22 cellular contexts compared by ENCODE assay signal in genomic region chr5:176671399-176671798, GRCh38. TPM values are rescaled to one million over a fixed set of nuclear protein-coding genes. Genes with fewer than 3 reads are reported as not detected.
A peak's percentile ranks its signal among the peaks of the same experiment; 100 is the strongest.
DNase-seq lines count a peak whose midpoint lies in the region; ATAC-seq, FAIRE-seq and TF ChIP-seq lines count a peak whose summit lies in the region.
"Had no signal": no experiment of that assay in that cellular context is flagged by ENCODE, and none has a peak within 500 bp of the region (broad histone marks: within the 10 kb centered on the region; RNA-seq: fewer than 3 reads in every experiment).

No MANE protein-coding gene starts in this region.

- H3K36me3 ChIP-seq in K562 (ENCODE audit: control insufficient read depth, insufficient read depth, low read length) (no peaks in the 10 kb centered on the region), osteoblast (ENCODE audit: insufficient read depth, low read length) (no peaks in the 10 kb centered on the region), PC-9 (ENCODE audit: low read depth) (no peaks in the 10 kb centered on the region)
- H3K36me3 ChIP-seq: BLaER1, HAP-1 had no signal

- intact Hi-C loops in Right ventricle myocardium superior (cut with DNase I) = no loop called here
- intact Hi-C loops in left cardiac atrium (cut with DNase I) = no loop called here
- intact Hi-C loops in K562 (cut with micrococcal nuclease) = no loop called here
- intact Hi-C loops in PC-9 (cut with micrococcal nuclease; ENCODE audit: unreplicated experiment) = no loop called here

- in situ Hi-C loops in K562 (cut with MboI) = no loop called here

- H3K27ac ChIP-seq in K562 (ENCODE audit: extremely low read depth, low read depth, low read length) (no peak overlapping the region), osteoblast (ENCODE audit: low read depth, low read length) (no peak overlapping the region), PC-9 (no peak overlapping the region)
- H3K27ac ChIP-seq: 22Rv1, A549, BLaER1 had no signal

- no peaks in the 10 kb centered on the region for H3F3A ChIP-seq in PC-9 (ENCODE audit: insufficient read depth, low read depth)

- POLR2A ChIA-PET in K562 (lab: Yijun Ruan, JAX) (no interaction called here), PC-9 (lab: Charles Lee; ENCODE audit: unreplicated experiment) (no interaction called here)

- peaks cover 23 to 33% of the 10 kb centered on the region in 2 experiments for H3K27me3 ChIP-seq in K562 (ENCODE audit: control insufficient read depth in 2 of 2, insufficient read depth in 2 of 2, low read length in 2 of 2)
- peaks cover 50% of the 10 kb centered on the region for H3K27me3 ChIP-seq in osteoblast (ENCODE audit: insufficient read depth, low read length)
- no peaks in the 10 kb centered on the region; the same call in 1 of the 2 replicates for H3K27me3 ChIP-seq in PC-9 (ENCODE audit: insufficient read depth, low read depth)

- DNase-seq in Right ventricle myocardium superior (peak; percentile 14), left cardiac atrium (no peak), K562 (ENCODE audit: extremely low read depth in 1 of 4, low spot score in 3 of 4) (no peak), osteoblast (ENCODE audit: insufficient read length, low spot score, missing footprints) (peak; percentile 43), PC-9 (no peak), islet precursor cell (no peak)
- DNase-seq: CD4-positive, alpha-beta memory T cell; DMS153; DMS79; GDM1; GOT3 had no signal

- H3K4me3 ChIP-seq in K562 (no peak overlapping the region), osteoblast (ENCODE audit: insufficient read depth, low read length) (no peak overlapping the region), PC-9 (no peak overlapping the region)
- H3K4me3 ChIP-seq: A549, BLaER1, HAP-1 had no signal

- no peak for TF ChIP-seq RAD21 in K562 (CRISPR knock-in tag; conservative IDR thresholded peaks at IDR 0.05 in 1 of 2, IDR thresholded peaks at IDR 0.05 in 1 of 2)

- no peak for TF ChIP-seq EP300 in K562 (IDR thresholded peaks at IDR 0.05; ENCODE audit: low read length)

- no peak overlapping the region for H3K4me2 ChIP-seq in K562 (ENCODE audit: insufficient read depth, low read length)
- no peak overlapping the region for H3K4me2 ChIP-seq in osteoblast (ENCODE audit: insufficient read depth, low read length)
- H3K4me2 ChIP-seq in PC-9 = no peak overlapping the region
- H3K4me2 ChIP-seq: A549, BLaER1 had no signal

- no peak for TF ChIP-seq CTCF in K562 (IDR thresholded peaks at IDR 0.05 in 2 of 3, conservative IDR thresholded peaks at IDR 0.05 in 1 of 3; ENCODE audit: insufficient read depth in 2 of 3, low read depth in 1 of 3, low read length in 3 of 3)
- no peak for TF ChIP-seq CTCF in osteoblast (IDR thresholded peaks at IDR 0.05; ENCODE audit: extremely low read depth, low read depth, low read length)
- no peak for TF ChIP-seq CTCF in PC-9 (conservative IDR thresholded peaks at IDR 0.05)

- CTCF ChIA-PET in K562 (lab: Yijun Ruan, JAX; ENCODE audit: low intra/inter-chr PET ratio) = interaction anchor here (0.7 kb wide), 1 partner anchor 11 kb away, joined by 4 read pairs; no protein-coding TSS in a partner anchor
- CTCF ChIA-PET in PC-9 (lab: Charles Lee) = interaction anchor here (0.6 to 0.7 kb wide), 3 partner anchors 25 to 334 kb away, joined by 3 to 5 read pairs (median 3); no protein-coding TSS in a partner anchor

- no peak for FAIRE-seq in K562 (lab: Jason Lieb, UNC)
- FAIRE-seq: A549, GM12892, GM18507 had no signal

- no peaks in the 10 kb centered on the region for H3K9me2 ChIP-seq in PC-9 (ENCODE audit: insufficient read depth)

- H3K9me1 ChIP-seq in K562 (ENCODE audit: control insufficient read depth, insufficient read depth, low read length) = no peaks in the 10 kb centered on the region

- WGBS in K562 (ENCODE audit: insufficient coverage, low coverage, missing lambda C conversion rate) = 10% methylated on average over 4 of the region's 4 CpGs

- no peaks in the 10 kb centered on the region; the same call in 1 of the 2 replicates for H3K9me3 ChIP-seq in K562 (replicated peaks; ENCODE audit: control insufficient read depth, insufficient read depth, low read depth, low read length)
- no peaks in the 10 kb centered on the region for H3K9me3 ChIP-seq in osteoblast (ENCODE audit: low read depth, low read length)
- H3K9me3 ChIP-seq in PC-9 (ENCODE audit: insufficient read depth, low read depth) = no peaks in the 10 kb centered on the region
- H3K9me3 ChIP-seq: A549, BLaER1, HAP-1 had no signal

- H3K79me2 ChIP-seq in K562 (ENCODE audit: control insufficient read depth, insufficient read depth, low read length) (no peaks in the 10 kb centered on the region), osteoblast (ENCODE audit: insufficient read depth, low read length) (no peaks in the 10 kb centered on the region), PC-9 (ENCODE audit: low read depth) (no peaks in the 10 kb centered on the region)

- H3K4me1 ChIP-seq in K562 (replicated peaks in 1 of 2; ENCODE audit: control insufficient read depth in 2 of 2, insufficient read depth in 2 of 2, low read length in 2 of 2) (peaks cover 10 to 13% of the 10 kb centered on the region in 2 experiments; a peak in 4 of 5 replicates), osteoblast (ENCODE audit: insufficient read depth, low read length) (peaks cover 6% of the 10 kb centered on the region), PC-9 (replicated peaks; ENCODE audit: insufficient read depth) (peaks cover 10% of the 10 kb centered on the region; the same call in 1 of the 2 replicates)

- no peak for TF ChIP-seq POLR2A in K562 (conservative IDR thresholded peaks at IDR 0.05)

- H4K20me1 ChIP-seq in K562 (replicated peaks; ENCODE audit: control insufficient read depth, insufficient read depth, low read length) = no peaks in the 10 kb centered on the region; the same call in 1 of the 2 replicates
- H4K20me1 ChIP-seq in osteoblast (ENCODE audit: insufficient read depth, low read length) = no peaks in the 10 kb centered on the region
- no peaks in the 10 kb centered on the region for H4K20me1 ChIP-seq in PC-9 (ENCODE audit: insufficient read depth)

- no peak overlapping the region for H3K9ac ChIP-seq in K562 (ENCODE audit: insufficient read depth in 1 of 2, low read depth in 2 of 2, low read length in 2 of 2)
- H3K9ac ChIP-seq: BLaER1 had no signal

- BruUV-seq in K562 (replicated peaks; lab: Mats Ljungman, UMichigan) (no TSS peak), PC-9 (replicated peaks; lab: Mats Ljungman, UMichigan) (no TSS peak)

- H2AFZ ChIP-seq in K562 (ENCODE audit: low read depth, low read length) (no peak overlapping the region), osteoblast (ENCODE audit: low read length) (no peak overlapping the region), PC-9 (no peak overlapping the region)

- ATAC-seq in Right ventricle myocardium superior (ENCODE audit: poor library complexity) (no peak), left cardiac atrium (no peak), K562 (no peak), GM21526 (IDR thresholded peaks at IDR 0.05; ENCODE audit: low FRiP score, unreplicated experiment) (no peak)
- ATAC-seq: A549 had no signal

RNA-seq across cellular contexts. Expression of gene TSPAN17, which starts 24.1 kb away (rescaled TPM):
- total RNA-seq in Right ventricle myocardium superior = 27.4 TPM
- 10 to 100 TPM; 21.2 to 25.6 TPM for total RNA-seq in left cardiac atrium
- 52.6 and 123 TPM in 2 replicates for total RNA-seq in K562 (2011; cell fraction: chromatin; rRNA removed; ENCODE audit: low replicate concordance)
- 102 and 110 TPM in 2 replicates for total RNA-seq in K562 (2011; cell fraction: nucleolus; rRNA removed)
- 84.3 and 103 TPM in 2 replicates for total RNA-seq in K562 (2011; cell fraction: nucleoplasm; rRNA removed)
- 31.6 and 43.8 TPM in 2 replicates for total RNA-seq in K562 (2014; rRNA removed)
- 28.2 and 30.4 TPM in 2 replicates for total RNA-seq in K562 (2014; rRNA removed; fragmentation: Illumina TruSeq; extraction: Trizol)
- 33.5 and 34.5 TPM in 2 replicates for total RNA-seq in K562 (2015; rRNA removed; fragmentation: Illumina TruSeq; extraction: Trizol)
- 53.3 and 58.3 TPM in 2 replicates for total RNA-seq in K562 (2021)
- polyA plus RNA-seq in K562 (2011; rRNA removed) = 38.7 and 44.3 TPM in 2 replicates
- polyA plus RNA-seq in K562 (2011; cell fraction: cytosol; rRNA removed) = 43.2 and 65.5 TPM in 2 replicates
- 114 and 153 TPM in 2 replicates for polyA plus RNA-seq in K562 (2011; cell fraction: nucleus; rRNA removed)
- 36.7 and 36.8 TPM in 2 replicates for polyA plus RNA-seq in K562 (2012)
- 49.9 and 51.9 TPM in 2 replicates for polyA plus RNA-seq in K562 (2014; fragmentation: Illumina TruSeq; extraction: Trizol)
- polyA plus RNA-seq in K562 (2014; fragmentation: Nextera tagmentation; extraction: Ambion mirVana) = 1 to 10 TPM in 1 of 2 experiments, under 1 TPM in 1; 0.73 to 2.9 TPM
- polyA plus RNA-seq in K562 (2014; rRNA removed) = 43.3 and 58.6 TPM in 2 replicates
- polyA minus RNA-seq in K562 (2011; rRNA and poly(A)+ RNA removed) = 24.3 and 45.7 TPM in 2 replicates
- 30.5 and 31.3 TPM in 2 replicates for polyA minus RNA-seq in K562 (2011; cell fraction: cytosol; rRNA and poly(A)+ RNA removed)
- polyA minus RNA-seq in K562 (2011; cell fraction: nucleus; rRNA and poly(A)+ RNA removed) = 18.9 and 21.5 TPM in 2 replicates
- total RNA-seq in osteoblast = 26.1 and 33.6 TPM in 2 replicates
- total RNA-seq in PC-9 (2021) = 81.1 and 82.1 TPM in 2 replicates

RNA-seq across cellular contexts. Expression of gene EIF4E1B, which starts 40.9 kb away (rescaled TPM):
- total RNA-seq in Right ventricle myocardium superior (not detected), left cardiac atrium (not detected), K562 (2014; rRNA removed) (not detected in 2 replicates), K562 (2014; rRNA removed; fragmentation: Illumina TruSeq; extraction: Trizol) (not detected in 2 replicates), K562 (2015; rRNA removed; fragmentation: Illumina TruSeq; extraction: Trizol) (not detected in 2 replicates), K562 (2021) (not detected in 2 replicates), osteoblast (not detected in 2 replicates), PC-9 (2021) (not detected in 2 replicates)
- total RNA-seq in K562 (2011; cell fraction: chromatin; rRNA removed; ENCODE audit: low replicate concordance) = not detected in 2 replicates
- total RNA-seq in K562 (2011; cell fraction: nucleolus; rRNA removed) = not detected in 2 replicates
- total RNA-seq in K562 (2011; cell fraction: nucleoplasm; rRNA removed) = not detected in 2 replicates
- polyA plus RNA-seq in K562 (2011; rRNA removed) (0.04 TPM in 1 of 2 replicates, not detected in the other), K562 (2014; fragmentation: Illumina TruSeq; extraction: Trizol) (not detected in 2 replicates), K562 (2014; fragmentation: Nextera tagmentation; extraction: Ambion mirVana) (not detected), K562 (2014; rRNA removed) (not detected in 2 replicates)
- not detected in 2 replicates for polyA plus RNA-seq in K562 (2011; cell fraction: cytosol; rRNA removed)
- polyA plus RNA-seq in K562 (2011; cell fraction: nucleus; rRNA removed) = 0.20 TPM in 1 of 2 replicates, not detected in the other
- not detected in 2 replicates for polyA plus RNA-seq in K562 (2012)
- polyA minus RNA-seq in K562 (2011; rRNA and poly(A)+ RNA removed) = not detected in 2 replicates
- not detected in 2 replicates for polyA minus RNA-seq in K562 (2011; cell fraction: cytosol; rRNA and poly(A)+ RNA removed)
- not detected in 2 replicates for polyA minus RNA-seq in K562 (2011; cell fraction: nucleus; rRNA and poly(A)+ RNA removed)
- total RNA-seq: CD4-positive, alpha-beta memory T cell; Daoy; HT-29 had no signal
- polyA plus RNA-seq: A549; AG04450; CD14-positive monocyte; CD4-positive, alpha-beta memory T cell had no signal

RNA-seq across cellular contexts. Expression of gene SNCB, which starts 41.1 kb away (rescaled TPM):
- total RNA-seq in Right ventricle myocardium superior (not detected), left cardiac atrium (1 to 10 TPM in 1 of 2 donors, under 1 TPM in 1; 0.74 to 1.3 TPM), K562 (2014; rRNA removed) (0.29 TPM in 1 of 2 replicates, not detected in the other), K562 (2014; rRNA removed; fragmentation: Illumina TruSeq; extraction: Trizol) (not detected in 2 replicates), K562 (2015; rRNA removed; fragmentation: Illumina TruSeq; extraction: Trizol) (not detected in 2 replicates), K562 (2021) (not detected in 2 replicates), osteoblast (not detected in 2 replicates), PC-9 (2021) (not detected in 2 replicates)
- not detected in 2 replicates for total RNA-seq in K562 (2011; cell fraction: chromatin; rRNA removed; ENCODE audit: low replicate concordance)
- not detected in 2 replicates for total RNA-seq in K562 (2011; cell fraction: nucleolus; rRNA removed)
- not detected in 2 replicates for total RNA-seq in K562 (2011; cell fraction: nucleoplasm; rRNA removed)
- polyA plus RNA-seq in K562 (2011; rRNA removed) (0.11 TPM in 1 of 2 replicates, not detected in the other), K562 (2014; fragmentation: Illumina TruSeq; extraction: Trizol) (not detected in 2 replicates), K562 (2014; fragmentation: Nextera tagmentation; extraction: Ambion mirVana) (not detected), K562 (2014; rRNA removed) (not detected in 2 replicates)
- polyA plus RNA-seq in K562 (2011; cell fraction: cytosol; rRNA removed) = 0.13 TPM in 1 of 2 replicates, not detected in the other
- polyA plus RNA-seq in K562 (2011; cell fraction: nucleus; rRNA removed) = 0.11 TPM in 2 replicates
- polyA plus RNA-seq in K562 (2012) = not detected in 2 replicates
- not detected in 2 replicates for polyA minus RNA-seq in K562 (2011; rRNA and poly(A)+ RNA removed)
- not detected in 2 replicates for polyA minus RNA-seq in K562 (2011; cell fraction: cytosol; rRNA and poly(A)+ RNA removed)
- not detected in 2 replicates for polyA minus RNA-seq in K562 (2011; cell fraction: nucleus; rRNA and poly(A)+ RNA removed)
- total RNA-seq: CD4-positive, alpha-beta memory T cell; HT-29 had no signal
- polyA plus RNA-seq: CD14-positive monocyte; CD4-positive, alpha-beta memory T cell had no signal

Comparison
In these comparisons a context has a peak if more than half of its experiments do, and no peak if none do; other contexts are left out.
1. DNase-seq: peak in Right ventricle myocardium superior (single experiment) and osteoblast (single experiment); none in left cardiac atrium (single experiment), K562 (0 of 4), PC-9 (0 of 2) and islet precursor cell (single experiment).